ENCODE assay signal across 22 cellular contexts in the genomic region with DNA sequence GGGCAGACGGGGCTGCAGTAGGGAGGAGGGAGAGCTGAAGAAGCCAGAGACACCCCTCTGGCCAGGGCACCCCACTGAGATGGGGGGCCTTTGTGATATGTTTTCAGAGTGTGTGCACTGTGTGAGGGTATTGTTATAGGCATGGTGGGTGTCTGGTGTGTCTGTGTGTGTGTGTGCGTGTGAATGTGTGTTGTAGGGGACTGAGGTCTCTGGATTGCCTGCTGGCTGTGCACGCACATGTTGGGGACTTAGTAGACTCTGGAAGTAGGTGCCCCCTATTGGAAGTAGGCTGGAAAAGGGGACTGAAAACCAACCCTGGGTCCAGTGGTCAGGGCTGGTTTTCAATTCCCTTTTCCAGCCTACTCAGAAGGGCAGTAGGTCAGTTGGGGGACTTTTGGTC.
"Had no signal": no experiment of that assay in that cellular context is flagged by ENCODE, and none has a peak within 500 bp of the region (broad histone marks: within the 10 kb centered on the region; RNA-seq: fewer than 3 reads in every experiment).

No MANE protein-coding gene starts in this region.

- H3K36me3 ChIP-seq: neutrophil, pancreas, sigmoid colon, transverse colon, uterus had no signal

- H3K27ac ChIP-seq: neutrophil, pancreas, psoas muscle, sigmoid colon, transverse colon, uterus, VCaP had no signal

- H3K4me3 Mint-ChIP-seq: activated CD4-positive, alpha-beta T cell treated with anti-CD3 and anti-CD28 coated beads, Interleukin-2, amount 10 ng/mL, durations not matched to agents 7 days and 5 days; activated CD8-positive, alpha-beta T cell treated with anti-CD3 and anti-CD28 coated beads for 36 hours; activated naive CD4-positive, alpha-beta T cell treated with anti-CD3 and anti-CD28 coated beads for 36 hours; natural killer cell treated with Interleukin-12 subunit alpha and Interleukin-12 subunit beta and Interleukin-15 and Interleukin-18, amount 100 ng/mL, for 72 hours; stimulated activated naive B cell treated with anti-CD40 and anti-IgM and Interleukin-4, amounts not matched to agents 10 μg/mL and 1 μg/mL and 100 μg/mL, for 72 hours had no signal

- H3K4me3 ChIP-seq: pancreas, psoas muscle, sigmoid colon, smooth muscle cell, transverse colon, uterus had no signal

- H3K36me3 Mint-ChIP-seq: natural killer cell treated with Interleukin-12 subunit alpha and Interleukin-12 subunit beta and Interleukin-15 and Interleukin-18, amount 100 ng/mL, for 72 hours; stimulated activated naive B cell treated with anti-CD40 and anti-IgM and Interleukin-4, amounts not matched to agents 10 μg/mL and 1 μg/mL and 100 μg/mL, for 72 hours had no signal

- DNase-seq: activated CD4-positive, alpha-beta T cell treated with anti-CD3 and anti-CD28 coated beads, Interleukin-2, amount 10 ng/mL, durations not matched to agents 7 days and 5 days; activated CD4-positive, CD25-positive, alpha-beta regulatory T cell treated with anti-CD3 and anti-CD28 coated beads, Interleukin-2, amount 50 U/mL, for 72 hours; activated CD8-positive, alpha-beta T cell treated with anti-CD3 and anti-CD28 coated beads for 36 hours; activated naive CD4-positive, alpha-beta T cell treated with anti-CD3 and anti-CD28 coated beads for 36 hours; activated T-cell treated with anti-CD3 and anti-CD28 coated beads, Interleukin-2, amount 50 U/mL, for 48 hours; amygdala; effector CD4-positive, alpha-beta T cell; erythroblast; foreskin fibroblast; kidney glomerular epithelial cell; pancreas; psoas muscle; sigmoid colon; stimulated activated CD4-positive, alpha-beta T cell treated with anti-CD3 and anti-CD28 coated beads, Interleukin-2, amount 100 ng/mL, for 48 hours; stimulated activated CD8-positive, alpha-beta memory T cell treated with anti-CD3 and anti-CD28 coated beads, Interleukin-4, amount 100 ng/mL, for 48 hours; stimulated activated naive B cell treated with anti-CD40 and anti-IgM and Interleukin-4, amounts not matched to agents 10 μg/mL and 1 μg/mL and 100 μg/mL, for 72 hours; transverse colon; uterus had no signal

- H3K4me1 Mint-ChIP-seq: activated CD4-positive, alpha-beta T cell treated with anti-CD3 and anti-CD28 coated beads, Interleukin-2, amount 10 ng/mL, durations not matched to agents 7 days and 5 days; stimulated activated naive B cell treated with anti-CD40 and anti-IgM and Interleukin-4, amounts not matched to agents 10 μg/mL and 1 μg/mL and 100 μg/mL, for 72 hours had no signal

- H3K27ac Mint-ChIP-seq: activated CD4-positive, alpha-beta T cell treated with anti-CD3 and anti-CD28 coated beads, Interleukin-2, amount 10 ng/mL, durations not matched to agents 7 days and 5 days; activated CD8-positive, alpha-beta T cell treated with anti-CD3 and anti-CD28 coated beads for 36 hours; activated naive CD4-positive, alpha-beta T cell treated with anti-CD3 and anti-CD28 coated beads for 36 hours; natural killer cell treated with Interleukin-12 subunit alpha and Interleukin-12 subunit beta and Interleukin-15 and Interleukin-18, amount 100 ng/mL, for 72 hours; stimulated activated naive B cell treated with anti-CD40 and anti-IgM and Interleukin-4, amounts not matched to agents 10 μg/mL and 1 μg/mL and 100 μg/mL, for 72 hours had no signal

- H3K9me3 ChIP-seq: neutrophil, pancreas, psoas muscle, sigmoid colon, transverse colon, uterus had no signal

- H3K9me3 Mint-ChIP-seq: activated CD4-positive, alpha-beta T cell treated with anti-CD3 and anti-CD28 coated beads, Interleukin-2, amount 10 ng/mL, durations not matched to agents 7 days and 5 days; activated CD8-positive, alpha-beta T cell treated with anti-CD3 and anti-CD28 coated beads for 36 hours; activated naive CD4-positive, alpha-beta T cell treated with anti-CD3 and anti-CD28 coated beads for 36 hours; natural killer cell treated with Interleukin-12 subunit alpha and Interleukin-12 subunit beta and Interleukin-15 and Interleukin-18, amount 100 ng/mL, for 72 hours; stimulated activated naive B cell treated with anti-CD40 and anti-IgM and Interleukin-4, amounts not matched to agents 10 μg/mL and 1 μg/mL and 100 μg/mL, for 72 hours had no signal

- H3K27me3 ChIP-seq: pancreas, uterus had no signal

- H3K4me1 ChIP-seq: pancreas, psoas muscle, sigmoid colon, transverse colon, uterus had no signal

- ATAC-seq: activated CD8-positive, alpha-beta T cell treated with anti-CD3 and anti-CD28 coated beads for 36 hours; natural killer cell treated with Interleukin-12 subunit alpha and Interleukin-12 subunit beta and Interleukin-15 and Interleukin-18, amount 100 ng/mL, for 72 hours; pancreas; psoas muscle; stimulated activated naive B cell treated with anti-CD40 and anti-IgM and Interleukin-4, amounts not matched to agents 10 μg/mL and 1 μg/mL and 100 μg/mL, for 72 hours had no signal
